ENCODE assay signal across 8 cellular contexts in the genomic region with DNA sequence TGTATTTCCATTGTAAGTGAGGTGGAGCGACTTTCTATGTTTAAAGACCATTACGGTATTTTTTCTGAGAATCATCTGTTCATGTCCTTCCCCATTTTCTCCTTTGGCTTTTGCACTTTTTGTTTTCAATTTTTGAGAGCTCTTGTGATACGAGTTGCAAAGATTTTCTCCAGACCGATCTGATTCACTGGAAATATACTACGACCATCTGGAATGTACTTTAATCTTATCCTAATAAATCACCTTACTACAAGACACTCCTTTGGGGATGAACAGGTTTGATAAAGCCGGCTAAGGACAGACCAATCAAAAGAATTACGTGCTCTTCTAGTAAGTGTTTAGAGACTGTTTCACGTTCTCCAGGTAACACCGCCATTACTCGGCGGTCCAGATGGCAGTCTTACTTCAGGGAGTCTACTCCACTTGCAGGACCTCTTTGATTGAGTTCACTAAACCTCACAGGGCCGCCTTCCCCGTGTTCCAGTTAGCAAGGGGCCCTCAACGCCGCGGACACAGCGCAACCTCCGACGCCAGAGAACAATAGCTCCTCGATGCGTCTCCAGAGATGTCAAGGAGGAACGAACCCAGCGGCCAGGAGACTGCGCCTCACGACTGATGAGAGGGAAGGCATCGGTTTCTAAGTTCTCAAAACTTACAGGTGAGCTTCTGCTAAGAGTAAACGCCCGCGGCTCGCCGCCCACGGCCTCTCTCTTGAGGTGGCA. TPM values are rescaled to one million over a fixed set of nuclear protein-coding genes. Genes with fewer than 3 reads are reported as not detected.
DNase-seq lines count a peak whose midpoint lies in the region; ATAC-seq, FAIRE-seq and TF ChIP-seq lines count a peak whose summit lies in the region.

No MANE protein-coding gene starts in this region.

- peak in 1 of 4 donors; percentile 78 for TF ChIP-seq POLR2A in upper lobe of left lung (IDR thresholded peaks at IDR 0.05)

- peak overlapping the region; percentile 95 for H2AFZ ChIP-seq in mammary epithelial cell (ENCODE audit: low read depth, low read length)

- no peak for DNase-seq in D721Med (ENCODE audit: insufficient read length, low spot score)
- DNase-seq in NCI-H146 treated with DMSO at 0.1 percent for 48 hours (lab: John Stamatoyannopoulos, UW; ENCODE audit: unreplicated experiment) = peak; percentile 88
- no peak for DNase-seq in mammary epithelial cell
- no peak for DNase-seq in lung (ENCODE audit: low spot score)
- DNase-seq in upper lobe of left lung = no peak
- DNase-seq in globus pallidus (ENCODE audit: low spot score) = no peak
- DNase-seq in mesenteric fat pad (ENCODE audit: low spot score) = no peak

- no peak for TF ChIP-seq EP300 in upper lobe of left lung (IDR thresholded peaks at IDR 0.05)

- intact Hi-C loops in mammary epithelial cell (cut with micrococcal nuclease) = loop anchor here (2.0 kb wide), 1 partner anchor 36 kb away; a partner anchor contains a TSS

- peak overlapping the region; percentile 94 for H3K9ac ChIP-seq in mammary epithelial cell (ENCODE audit: insufficient read depth, low read length)

- H3K4me1 ChIP-seq in mammary epithelial cell (ENCODE audit: insufficient read depth, low read length) (peaks cover 16% of the 10 kb centered on the region), lung (ENCODE audit: control insufficient read depth in 2 of 2, insufficient read depth in 2 of 2, low read length in 2 of 2) (peaks cover 3 to 6% of the 10 kb centered on the region in 2 donors), upper lobe of left lung (peaks cover 28 to 46% (median 40%) of the 10 kb centered on the region in 4 donors)

- peaks cover 10% of the 10 kb centered on the region for H4K20me1 ChIP-seq in mammary epithelial cell (ENCODE audit: insufficient read depth, low read length)

- dilution Hi-C loops in mammary epithelial cell (cut with HindIII; ENCODE audit: low sequenced_read_pairs) = no loop called here

- peak; percentile 22 for ATAC-seq in GM21529 (IDR thresholded peaks at IDR 0.05; ENCODE audit: unreplicated experiment)
- ATAC-seq in lung (ENCODE audit: insufficient read depth, low FRiP score) = peak; percentile 14
- peak; percentile 9 to 27 for ATAC-seq in upper lobe of left lung (ENCODE audit: low FRiP score in 2 of 2)

- H3K79me2 ChIP-seq in mammary epithelial cell (ENCODE audit: insufficient read depth, low read length) = peaks cover 91% of the 10 kb centered on the region

- no peaks in the 10 kb centered on the region for H3K27me3 ChIP-seq in mammary epithelial cell (ENCODE audit: insufficient read depth, low read length)
- no peaks in the 10 kb centered on the region for H3K27me3 ChIP-seq in lung (ENCODE audit: control insufficient read depth, insufficient read depth)
- no peaks in the 10 kb centered on the region for H3K27me3 ChIP-seq in upper lobe of left lung

- H3K36me3 ChIP-seq in mammary epithelial cell (ENCODE audit: insufficient read depth, low read length) = peaks cover 6% of the 10 kb centered on the region
- no peaks in the 10 kb centered on the region for H3K36me3 ChIP-seq in lung (ENCODE audit: control insufficient read depth in 2 of 2, insufficient read depth in 2 of 2, low read length in 2 of 2)
- H3K36me3 ChIP-seq in upper lobe of left lung = no peaks in the 10 kb centered on the region

- TF ChIP-seq CTCF in D721Med (IDR thresholded peaks at IDR 0.05; ENCODE audit: insufficient read depth, missing control alignments) = no peak
- no peak for TF ChIP-seq CTCF in mammary epithelial cell (conservative IDR thresholded peaks at IDR 0.05 in 1 of 2, IDR thresholded peaks at IDR 0.05 in 1 of 2; ENCODE audit: extremely low read depth in 1 of 2, insufficient read depth in 1 of 2, low read depth in 1 of 2, low read length in 2 of 2)
- TF ChIP-seq CTCF in lung (IDR thresholded peaks at IDR 0.05; ENCODE audit: control extremely low read depth, extremely low read depth) = no peak
- TF ChIP-seq CTCF in upper lobe of left lung (IDR thresholded peaks at IDR 0.05) = no peak

- 5% methylated on average over 22 of the region's 32 CpGs for whole genome bisulfite sequencing in mammary epithelial cell (ENCODE audit: low coverage, missing lambda C conversion rate)
- 2 to 4% methylated on average over 32 of the region's 32 CpGs for WGBS in lung, 2 donors
- 5 to 6% methylated on average over 19 to 30 of the region's 32 CpGs for WGBS in upper lobe of left lung, 2 donors

- H3K9me3 ChIP-seq in mammary epithelial cell (replicated peaks; ENCODE audit: insufficient read depth, low read length) = no peaks in the 10 kb centered on the region
- no peaks in the 10 kb centered on the region for H3K9me3 ChIP-seq in lung (ENCODE audit: control insufficient read depth in 2 of 2, insufficient read depth in 1 of 2, low read length in 1 of 2)
- no peaks in the 10 kb centered on the region for H3K9me3 ChIP-seq in upper lobe of left lung

- in situ Hi-C loops in mammary epithelial cell (cut with MboI; ENCODE audit: low sequenced_read_pairs in 2 of 2) = loop anchor here in 1 of 2 donors (5.0 kb wide), 1 partner anchor 34 kb away; a partner anchor contains a TSS

- CTCF ChIA-PET in mammary epithelial cell (lab: Charles Lee; ENCODE audit: low non-redundant PET) = interaction anchor here (0.6 to 1.3 kb wide), 3 partner anchors 33 to 344 kb away, joined by 3 to 15 read pairs (median 3); no protein-coding TSS in a partner anchor

- H3K4me3 ChIP-seq in mammary epithelial cell (replicated peaks in 1 of 3; ENCODE audit: insufficient read depth in 1 of 3, low read depth in 2 of 3, low read length in 3 of 3) (peak overlapping the region; percentile 81 to 91 (median 84)), lung (peak overlapping the region; percentile 63), upper lobe of left lung (peak overlapping the region; percentile 69 to 85 (median 78))

- peak; percentile 48 for FAIRE-seq in D721Med (lab: Jason Lieb, UNC)

- peak overlapping the region; percentile 98 for H3K4me2 ChIP-seq in mammary epithelial cell (ENCODE audit: insufficient read depth, low read depth, low read length)

- TSS peak; percentile 63 for BruUV-seq in mammary epithelial cell (replicated peaks; lab: Mats Ljungman, UMichigan)

- H3K27ac ChIP-seq in mammary epithelial cell (ENCODE audit: insufficient read depth, low read depth, low read length) = peak overlapping the region; percentile 89
- peak overlapping the region; percentile 98 to 100 for H3K27ac ChIP-seq in lung (ENCODE audit: low read depth in 1 of 2, low read length in 1 of 2)
- peak overlapping the region; percentile 99 to 100 (median 100) for H3K27ac ChIP-seq in upper lobe of left lung

RNA-seq across cellular contexts. Expression of a gene that starts 0.9 kb away (rescaled TPM):
- total RNA-seq in mammary epithelial cell (10 to 100 TPM; 64.5 to 92.0 TPM), lung (100 to 1,000 TPM in 1 of 2 donors, 10 to 100 TPM in 1; 85.0 to 140 TPM), upper lobe of left lung (100 to 1,000 TPM in 2 of 6 donors, 10 to 100 TPM in 4; 67.0 to 123 (median 90.6) TPM), mesenteric fat pad (82.8 TPM)
- polyA plus RNA-seq in mammary epithelial cell (22.3 TPM), lung (100 to 1,000 TPM in 1 of 2 donors, 10 to 100 TPM in 1; 70.8 to 145 TPM)
- 34.2 TPM for polyA minus RNA-seq in mammary epithelial cell

RNA-seq across cellular contexts. Expression of a gene that starts 33.3 kb away (rescaled TPM):
- 100 to 1,000 TPM; 105 to 145 TPM for total RNA-seq in mammary epithelial cell
- polyA plus RNA-seq in mammary epithelial cell = 51.3 TPM
- polyA minus RNA-seq in mammary epithelial cell = 77.2 TPM
- total RNA-seq in lung = 100 to 1,000 TPM; 797 to 807 TPM
- 1,000 to 10,000 TPM in 1 of 2 donors, 100 to 1,000 TPM in 1; 219 to 3,918 TPM for polyA plus RNA-seq in lung
- 100 to 1,000 TPM; 116 to 478 (median 295) TPM for total RNA-seq in upper lobe of left lung
- 1,141 TPM for total RNA-seq in mesenteric fat pad

RNA-seq across cellular contexts. Expression of a gene that starts 35.5 kb away (rescaled TPM):
- total RNA-seq in mammary epithelial cell (100 to 1,000 TPM in 1 of 2 donors, 10 to 100 TPM in 1; 39.3 to 235 TPM), lung (10 to 100 TPM; 20.8 to 84.4 TPM), upper lobe of left lung (10 to 100 TPM in 4 of 6 donors, 1 to 10 TPM in 2; 5.2 to 62.5 (median 30.5) TPM), mesenteric fat pad (11.1 TPM)
- polyA plus RNA-seq in mammary epithelial cell (102 TPM), lung (10 to 100 TPM; 62.0 to 73.2 TPM)
- 81.8 TPM for polyA minus RNA-seq in mammary epithelial cell
